In the genomic region with DNA sequence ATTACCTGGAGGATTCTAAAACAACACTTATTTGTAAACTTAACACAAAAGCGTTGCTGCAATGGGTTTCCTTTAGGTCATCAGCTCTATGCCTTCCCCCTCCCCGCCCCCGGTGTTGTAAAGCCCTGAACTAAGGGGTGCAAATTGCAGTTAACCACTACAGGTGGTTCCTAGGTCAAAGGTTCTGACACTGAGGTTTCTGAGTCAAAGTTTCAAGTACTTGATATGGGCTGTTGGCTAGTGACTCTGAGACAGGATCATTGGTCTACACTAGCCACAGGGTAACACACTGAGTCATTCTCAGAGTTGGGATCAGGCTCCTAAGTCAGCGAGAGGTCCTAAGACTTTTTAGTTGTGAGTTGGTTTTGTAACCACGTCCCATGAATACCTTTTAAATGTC, we compare ENCODE assay signal across 12 cellular contexts. TPM values are rescaled to one million over a fixed set of nuclear protein-coding genes. Genes with fewer than 3 reads are reported as not detected.
A peak's percentile ranks its signal among the peaks of the same experiment; 100 is the strongest.
DNase-seq lines count a peak whose midpoint lies in the region; ATAC-seq and TF ChIP-seq lines count a peak whose summit lies in the region.
"Had no signal": no experiment of that assay in that cellular context is flagged by ENCODE, and none has a peak within 500 bp of the region (broad histone marks: within the 10 kb centered on the region; RNA-seq: fewer than 3 reads in every experiment).

No MANE protein-coding gene starts in this region.

- H3K36me3 Mint-ChIP-seq in activated CD8-positive, alpha-beta T cell treated with anti-CD3 and anti-CD28 coated beads for 36 hours (ENCODE audit: low read depth): no peaks in the 10 kb centered on the region
- no peaks in the 10 kb centered on the region for H3K36me3 Mint-ChIP-seq in stimulated activated naive B cell treated with anti-CD40 and anti-IgM and Interleukin-4, amounts not matched to agents 10 μg/mL and 1 μg/mL and 100 μg/mL, for 72 hours

- peak; percentile 57 for DNase-seq in activated T-cell treated with anti-CD3 and anti-CD28 coated beads for 48 hours (ENCODE audit: low read depth)
- DNase-seq in activated T-cell treated with anti-CD3 and anti-CD28 coated beads, Interleukin-2, amount 50 U/mL, for 1 hour: no peak
- DNase-seq in activated CD8-positive, alpha-beta T cell treated with anti-CD3 and anti-CD28 coated beads for 36 hours: peak; percentile 86
- no peak for DNase-seq in stimulated activated naive B cell treated with anti-CD40 and anti-IgM and Interleukin-4, amounts not matched to agents 10 μg/mL and 1 μg/mL and 100 μg/mL, for 72 hours
- DNase-seq in NCI-H2107 (lab: John Stamatoyannopoulos, UW): no peak
- no peak for DNase-seq in nucleus accumbens (lab: John Stamatoyannopoulos, UW)
- DNase-seq: activated gamma-delta T cell, H9, NCI-H82, transverse colon had no signal

- no peak overlapping the region for H3K27ac Mint-ChIP-seq in activated CD8-positive, alpha-beta T cell treated with anti-CD3 and anti-CD28 coated beads for 36 hours
- H3K27ac Mint-ChIP-seq in stimulated activated naive B cell treated with anti-CD40 and anti-IgM and Interleukin-4, amounts not matched to agents 10 μg/mL and 1 μg/mL and 100 μg/mL, for 72 hours: no peak overlapping the region

- ATAC-seq in HG02938 (IDR thresholded peaks at IDR 0.05; ENCODE audit: unreplicated experiment): peak; percentile 63
- peak; percentile 95 for ATAC-seq in activated CD8-positive, alpha-beta T cell treated with anti-CD3 and anti-CD28 coated beads for 36 hours
- ATAC-seq in stimulated activated naive B cell treated with anti-CD40 and anti-IgM and Interleukin-4, amounts not matched to agents 10 μg/mL and 1 μg/mL and 100 μg/mL, for 72 hours (replicated peaks): peak; percentile 94 to 97
- ATAC-seq in GM21576 (IDR thresholded peaks at IDR 0.05; ENCODE audit: unreplicated experiment): no peak

- H3K9me3 Mint-ChIP-seq in activated CD8-positive, alpha-beta T cell treated with anti-CD3 and anti-CD28 coated beads for 36 hours: no peaks in the 10 kb centered on the region
- no peaks in the 10 kb centered on the region for H3K9me3 Mint-ChIP-seq in stimulated activated naive B cell treated with anti-CD40 and anti-IgM and Interleukin-4, amounts not matched to agents 10 μg/mL and 1 μg/mL and 100 μg/mL, for 72 hours

- POLR2A ChIA-PET in activated CD8-positive, alpha-beta T cell treated with anti-CD3 and anti-CD28 coated beads for 36 hours (lab: Charles Lee): no interaction called here

- peaks cover 23% of the 10 kb centered on the region for H3K4me1 Mint-ChIP-seq in activated CD8-positive, alpha-beta T cell treated with anti-CD3 and anti-CD28 coated beads for 36 hours (ENCODE audit: low read depth)
- peaks cover 10 to 11% of the 10 kb centered on the region in 2 donors for H3K4me1 Mint-ChIP-seq in stimulated activated naive B cell treated with anti-CD40 and anti-IgM and Interleukin-4, amounts not matched to agents 10 μg/mL and 1 μg/mL and 100 μg/mL, for 72 hours

- no peak overlapping the region for H3K4me3 Mint-ChIP-seq in activated CD8-positive, alpha-beta T cell treated with anti-CD3 and anti-CD28 coated beads for 36 hours
- H3K4me3 Mint-ChIP-seq in stimulated activated naive B cell treated with anti-CD40 and anti-IgM and Interleukin-4, amounts not matched to agents 10 μg/mL and 1 μg/mL and 100 μg/mL, for 72 hours: no peak overlapping the region
- H3K4me3 Mint-ChIP-seq: H9 had no signal

- peaks cover 5% of the 10 kb centered on the region for H3K27me3 Mint-ChIP-seq in activated CD8-positive, alpha-beta T cell treated with anti-CD3 and anti-CD28 coated beads for 36 hours
- H3K27me3 Mint-ChIP-seq in stimulated activated naive B cell treated with anti-CD40 and anti-IgM and Interleukin-4, amounts not matched to agents 10 μg/mL and 1 μg/mL and 100 μg/mL, for 72 hours: peaks cover 0 to 3% of the 10 kb centered on the region in 2 donors

- no peak for TF ChIP-seq CTCF in activated CD8-positive, alpha-beta T cell treated with anti-CD3 and anti-CD28 coated beads for 36 hours (IDR thresholded peaks at IDR 0.05)

- intact Hi-C loops in activated CD8-positive, alpha-beta T cell treated with anti-CD3 and anti-CD28 coated beads for 36 hours (cut with micrococcal nuclease): no loop called here

- CTCF ChIA-PET in activated CD8-positive, alpha-beta T cell treated with anti-CD3 and anti-CD28 coated beads for 36 hours (lab: Charles Lee): interaction anchor here (1.9 kb wide), 1 partner anchor 120 kb away, joined by 6 read pairs; no protein-coding TSS in a partner anchor

RNA-seq across cellular contexts. Expression of gene IL1B, which starts 15.4 kb away (rescaled TPM):
- total RNA-seq in activated CD8-positive, alpha-beta T cell treated with anti-CD3 and anti-CD28 coated beads for 36 hours: not detected
- total RNA-seq: H9 had no signal

RNA-seq across cellular contexts. Expression of gene IL1A, which starts 36.8 kb away (rescaled TPM):
- total RNA-seq in activated CD8-positive, alpha-beta T cell treated with anti-CD3 and anti-CD28 coated beads for 36 hours: under 1 TPM; 0.69 to 0.99 TPM
- total RNA-seq: transverse colon had no signal

RNA-seq across cellular contexts. Expression of gene CKAP2L, which starts 56.7 kb away (rescaled TPM):
- 10 to 100 TPM; 24.5 to 30.5 TPM for total RNA-seq in activated CD8-positive, alpha-beta T cell treated with anti-CD3 and anti-CD28 coated beads for 36 hours

Comparison
In these comparisons a context has a peak if more than half of its experiments do, and no peak if none do; other contexts are left out.
1. DNase-seq: peak in activated T-cell treated with anti-CD3 and anti-CD28 coated beads for 48 hours (single experiment) and activated CD8-positive, alpha-beta T cell treated with anti-CD3 and anti-CD28 coated beads for 36 hours (single experiment); none in activated T-cell treated with anti-CD3 and anti-CD28 coated beads, Interleukin-2, amount 50 U/mL, for 1 hour (single experiment), stimulated activated naive B cell treated with anti-CD40 and anti-IgM and Interleukin-4, amounts not matched to agents 10 μg/mL and 1 μg/mL and 100 μg/mL, for 72 hours (single experiment), NCI-H2107 (single experiment) and nucleus accumbens (0 of 56).